In the genomic region with DNA sequence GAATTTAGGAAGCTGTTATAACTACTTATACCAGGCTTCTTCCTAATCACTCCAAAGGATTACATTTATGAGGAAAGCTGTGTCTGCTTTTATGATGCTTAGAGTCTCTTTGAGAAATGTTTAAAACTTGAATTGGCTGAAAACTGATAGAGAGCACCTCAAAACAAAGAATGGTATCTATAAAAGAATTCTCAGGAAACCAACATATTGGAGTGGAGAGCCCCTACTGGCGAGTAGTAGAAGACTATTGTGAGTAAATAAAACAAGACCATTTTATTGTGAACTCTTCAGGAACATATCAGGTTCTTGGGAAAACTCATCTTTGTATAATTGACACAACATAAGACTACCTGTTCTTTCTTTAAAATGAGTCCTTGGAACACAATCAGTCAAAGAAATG, we compare ENCODE assay signal across 1 cellular context.
TF ChIP-seq lines count a peak whose summit lies in the region.

No MANE protein-coding gene starts in this region.

TF ChIP-seq in HCT116, 20 proteins besides CTCF, POLR2A, EP300 and RAD21 (continued from another document):
- TF ChIP-seq ZNF274 (IDR thresholded peaks at IDR 0.05; ENCODE audit: low read depth, low read length), result no peak
- TF ChIP-seq POLR2AphosphoS5 (IDR thresholded peaks at IDR 0.05; ENCODE audit: low read depth, low read length), result no peak
- no peak for TF ChIP-seq TCF7L2 (IDR thresholded peaks at IDR 0.05; ENCODE audit: borderline replicate concordance, extremely low read depth, insufficient read depth, insufficient read length)
TF ChIP-seq in HCT116: peak in this region for 0.
